ENCODE assay signal across 8 cellular contexts in the genomic region with DNA sequence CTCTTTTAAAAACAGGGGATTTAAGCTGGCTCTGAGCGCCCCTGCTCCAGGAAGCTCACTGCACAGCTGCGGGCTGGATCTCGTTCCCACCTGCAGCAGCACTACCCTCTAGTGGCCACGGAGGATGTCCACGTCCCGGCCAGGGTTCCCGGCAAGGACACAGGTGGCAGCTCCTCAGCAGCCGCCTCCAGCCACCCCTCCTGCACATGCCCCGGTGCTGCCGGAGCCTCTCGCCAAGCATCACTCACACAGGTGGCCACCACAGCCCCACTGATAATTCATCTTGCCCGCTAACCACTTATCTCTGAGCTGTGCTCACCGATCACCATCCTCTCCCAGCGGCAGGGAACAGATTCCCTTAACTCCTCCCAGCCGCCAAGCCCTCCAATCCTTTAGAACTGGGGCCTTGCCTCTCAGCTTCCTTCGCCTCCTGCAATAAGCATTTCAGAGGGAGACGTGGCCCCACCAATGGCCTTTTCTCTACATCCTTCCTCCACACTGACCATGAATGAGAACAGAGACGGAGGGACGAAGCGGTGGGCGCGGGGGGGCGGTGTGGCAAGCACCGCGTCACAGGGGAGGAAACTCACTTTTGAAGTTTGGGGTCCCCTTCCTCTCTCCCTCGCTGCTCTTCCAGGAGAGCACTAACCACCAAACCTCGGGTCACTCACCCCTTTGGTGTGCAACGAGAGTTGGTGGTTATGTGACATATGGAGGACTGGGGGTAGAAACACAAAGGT.
DNase-seq lines count a peak whose midpoint lies in the region; ATAC-seq and TF ChIP-seq lines count a peak whose summit lies in the region.

No MANE protein-coding gene starts in this region.

- H3K4me3 ChIP-seq in AG10803 (ENCODE audit: low read length) (no peak overlapping the region), astrocyte of the cerebellum (ENCODE audit: low read depth, low read length) (no peak overlapping the region)

- no peaks in the 10 kb centered on the region for H3K4me1 Mint-ChIP-seq in type B pancreatic cell (ENCODE audit: unreplicated experiment)

- no peak for ATAC-seq in HG03135 (IDR thresholded peaks at IDR 0.05; ENCODE audit: unreplicated experiment)

- H3K27ac Mint-ChIP-seq in type B pancreatic cell: no peak overlapping the region

- H3K36me3 Mint-ChIP-seq in type B pancreatic cell: no peaks in the 10 kb centered on the region

- DNase-seq in AG10803 (ENCODE audit: low read depth) (peak; percentile 38), NCI-H2196 treated with DMSO at 0.1 percent for 48 hours (lab: John Stamatoyannopoulos, UW; ENCODE audit: unreplicated experiment) (peak; percentile 59), astrocyte of the cerebellum (ENCODE audit: low read depth) (peak; percentile 1), iPS-NIHi11 (ENCODE audit: low spot score) (peak; percentile 90), type B pancreatic cell (ENCODE audit: extremely low spot score, unreplicated experiment) (no peak), mesenteric fat pad (ENCODE audit: low spot score) (no peak)

- H3K27me3 Mint-ChIP-seq in type B pancreatic cell: peaks cover 60% of the 10 kb centered on the region

- TF ChIP-seq CTCF in AG10803 (conservative IDR thresholded peaks at IDR 0.05; ENCODE audit: low read length) (peak; percentile 63), GM12874 (IDR thresholded peaks at IDR 0.05; ENCODE audit: insufficient read depth, low read depth, low read length) (peak; percentile 55), astrocyte of the cerebellum (IDR thresholded peaks at IDR 0.05; ENCODE audit: low read depth, low read length, missing control alignments) (peak; percentile 58), type B pancreatic cell (conservative IDR thresholded peaks at IDR 0.05) (peak; percentile 82)

- in situ Hi-C loops in astrocyte of the cerebellum (cut with HindIII; ENCODE audit: low sequenced_read_pairs): no loop called here

- H3K4me3 Mint-ChIP-seq in type B pancreatic cell: no peak overlapping the region

- no peaks in the 10 kb centered on the region for H3K9me3 Mint-ChIP-seq in type B pancreatic cell

Comparison
In these comparisons a context has a peak if more than half of its experiments do, and no peak if none do; other contexts are left out.
1. DNase-seq: peak in AG10803 (single experiment), NCI-H2196 treated with DMSO at 0.1 percent for 48 hours (single experiment), astrocyte of the cerebellum (single experiment) and iPS-NIHi11 (single experiment); none in type B pancreatic cell (single experiment) and mesenteric fat pad (single experiment).
2. Peak in every context shown above with its lines, with median percentiles within 50 percentile points of each other: CTCF ChIP-seq.